8 cellular contexts compared by ENCODE assay signal in genomic region chr10:13347235-13348156, GRCh38. TPM values are rescaled to one million over a fixed set of nuclear protein-coding genes. Genes with fewer than 3 reads are reported as not detected.
DNase-seq lines count a peak whose midpoint lies in the region; ATAC-seq and TF ChIP-seq lines count a peak whose summit lies in the region.

No MANE protein-coding gene starts in this region.

- H3K36me3 ChIP-seq in PC-9 (ENCODE audit: low read depth) = no peaks in the 10 kb centered on the region
- H3K36me3 ChIP-seq in naive thymus-derived CD4-positive, alpha-beta T cell (ENCODE audit: control insufficient read depth in 2 of 3, insufficient read depth in 3 of 3, low read length in 3 of 3) = peaks cover 0 to 8% (median 0%) of the 10 kb centered on the region in 3 experiments

- CTCF ChIA-PET in CD4-positive, alpha-beta T cell (lab: Charles Lee) = no interaction called here
- CTCF ChIA-PET in PC-9 (lab: Charles Lee) = no interaction called here
- CTCF ChIA-PET in naive thymus-derived CD4-positive, alpha-beta T cell (lab: Charles Lee) = no interaction called here

- H3K36me3 Mint-ChIP-seq in CD4-positive, alpha-beta T cell (ENCODE audit: low read depth) = peaks cover 40% of the 10 kb centered on the region
- H3K36me3 Mint-ChIP-seq in activated T-helper 1 cell treated with anti-CD3 and anti-CD28 coated beads, Interleukin-12 subunit alpha, Interleukin-12 subunit beta, Interleukin-2, Interleukin-4 antibody, amounts not matched to agents 30 ng/mL and 10 ng/mL and 1 ng/mL, durations not matched to agents 14 hours and 24 hours and 36 hours (ENCODE audit: low read depth) = peaks cover 6% of the 10 kb centered on the region
- H3K36me3 Mint-ChIP-seq in naive thymus-derived CD4-positive, alpha-beta T cell = peaks cover 0 to 12% (median 6%) of the 10 kb centered on the region in 5 donors
- peaks cover 9% of the 10 kb centered on the region for H3K36me3 Mint-ChIP-seq in stimulated activated memory B cell treated with anti-CD40 and anti-IgM and Interleukin-4, amounts not matched to agents 10 μg/mL and 1 μg/mL and 100 μg/mL, for 72 hours

- peak overlapping the region; percentile 75 for H3K4me3 ChIP-seq in PC-9
- H3K4me3 ChIP-seq in naive thymus-derived CD4-positive, alpha-beta T cell (ENCODE audit: low read length) = peak overlapping the region; percentile 57

- intact Hi-C loops in CD4-positive, alpha-beta T cell (cut with DNase I, micrococcal nuclease) = loop anchor here (2.0 to 10.0 kb wide), 5 partner anchors 45 to 1817 kb away; partner anchors contain the start of genes CDC123 (in 1 of the 2), NMT2 (in 1 of the 2), NUDT5 (in 1 of the 2) and PHYH (in 1 of the 2)
- intact Hi-C loops in PC-9 (cut with micrococcal nuclease; ENCODE audit: unreplicated experiment) = no loop called here
- intact Hi-C loops in activated T-helper 1 cell treated with anti-CD3 and anti-CD28 coated beads, Interleukin-12 subunit alpha, Interleukin-12 subunit beta, Interleukin-2, Interleukin-4 antibody, amounts not matched to agents 30 ng/mL and 10 ng/mL and 1 ng/mL, durations not matched to agents 14 hours and 24 hours and 36 hours (cut with micrococcal nuclease) = loop anchor here (1.0 to 10.0 kb wide), 9 partner anchors 25 to 1607 kb away; partner anchors contain the start of genes DCLRE1C, MCM10, MEIG1 and PRPF18
- intact Hi-C loops in naive thymus-derived CD4-positive, alpha-beta T cell (cut with micrococcal nuclease) = loop anchor here (1.0 to 5.0 kb wide), 12 partner anchors 45 to 1612 kb away; partner anchors contain the start of genes CAMK1D (in 1 of the 2), DCLRE1C (in 1 of the 2), MCM10 (in 1 of the 2) and MEIG1 (in 1 of the 2)

- no peaks in the 10 kb centered on the region for H3K27me3 Mint-ChIP-seq in CD4-positive, alpha-beta T cell
- H3K27me3 Mint-ChIP-seq in activated T-helper 1 cell treated with anti-CD3 and anti-CD28 coated beads, Interleukin-12 subunit alpha, Interleukin-12 subunit beta, Interleukin-2, Interleukin-4 antibody, amounts not matched to agents 30 ng/mL and 10 ng/mL and 1 ng/mL, durations not matched to agents 14 hours and 24 hours and 36 hours (ENCODE audit: insufficient read depth) = peaks cover 2% of the 10 kb centered on the region
- H3K27me3 Mint-ChIP-seq in naive thymus-derived CD4-positive, alpha-beta T cell = peaks cover 0 to 5% (median 0%) of the 10 kb centered on the region in 5 donors
- H3K27me3 Mint-ChIP-seq in stimulated activated memory B cell treated with anti-CD40 and anti-IgM and Interleukin-4, amounts not matched to agents 10 μg/mL and 1 μg/mL and 100 μg/mL, for 72 hours = peaks cover 30% of the 10 kb centered on the region

- H3K4me2 ChIP-seq in PC-9 = peak overlapping the region; percentile 90

- DNase-seq in CD4-positive, alpha-beta T cell = peak; percentile 57 to 80 (median 72)
- DNase-seq in PC-9 (peak in 1 of 2 experiments; percentile 65), fibroblast of gingiva (ENCODE audit: low read depth) (peak; percentile 82)
- DNase-seq in activated T-helper 1 cell treated with anti-CD3 and anti-CD28 coated beads, Interleukin-12 subunit alpha, Interleukin-12 subunit beta, Interleukin-2, Interleukin-4 antibody, amounts not matched to agents 30 ng/mL and 10 ng/mL and 1 ng/mL, durations not matched to agents 14 hours and 24 hours and 36 hours (ENCODE audit: low spot score) = peak; percentile 65
- DNase-seq in naive thymus-derived CD4-positive, alpha-beta T cell = peak; percentile 67 to 82 (median 80)

- POLR2A ChIA-PET in CD4-positive, alpha-beta T cell (lab: Charles Lee) = interaction anchor here (1.0 kb wide), 2 partner anchors 46 to 48 kb away, joined by 4 to 10 read pairs; partner anchors contain the start of gene PHYH
- POLR2A ChIA-PET in PC-9 (lab: Charles Lee; ENCODE audit: unreplicated experiment) = no interaction called here
- POLR2A ChIA-PET in naive thymus-derived CD4-positive, alpha-beta T cell (lab: Charles Lee) = interaction anchor here (0.6 to 1.0 kb wide), 3 partner anchors 45 to 1279 kb away, joined by 3 to 6 read pairs (median 4); partner anchors contain the start of genes DHTKD1 and PHYH

- TF ChIP-seq CTCF in CD4-positive, alpha-beta T cell (IDR thresholded peaks at IDR 0.05) = no peak
- TF ChIP-seq CTCF in PC-9 (conservative IDR thresholded peaks at IDR 0.05) = no peak

- peak overlapping the region; percentile 91 for H3K4me3 Mint-ChIP-seq in CD4-positive, alpha-beta T cell
- H3K4me3 Mint-ChIP-seq in activated T-helper 1 cell treated with anti-CD3 and anti-CD28 coated beads, Interleukin-12 subunit alpha, Interleukin-12 subunit beta, Interleukin-2, Interleukin-4 antibody, amounts not matched to agents 30 ng/mL and 10 ng/mL and 1 ng/mL, durations not matched to agents 14 hours and 24 hours and 36 hours = peak overlapping the region; percentile 88
- peak overlapping the region; percentile 85 to 99 (median 88) for H3K4me3 Mint-ChIP-seq in naive thymus-derived CD4-positive, alpha-beta T cell
- peak overlapping the region; percentile 76 for H3K4me3 Mint-ChIP-seq in stimulated activated memory B cell treated with anti-CD40 and anti-IgM and Interleukin-4, amounts not matched to agents 10 μg/mL and 1 μg/mL and 100 μg/mL, for 72 hours

- no peaks in the 10 kb centered on the region for H3K9me3 Mint-ChIP-seq in CD4-positive, alpha-beta T cell
- no peaks in the 10 kb centered on the region for H3K9me3 Mint-ChIP-seq in activated T-helper 1 cell treated with anti-CD3 and anti-CD28 coated beads, Interleukin-12 subunit alpha, Interleukin-12 subunit beta, Interleukin-2, Interleukin-4 antibody, amounts not matched to agents 30 ng/mL and 10 ng/mL and 1 ng/mL, durations not matched to agents 14 hours and 24 hours and 36 hours
- H3K9me3 Mint-ChIP-seq in naive thymus-derived CD4-positive, alpha-beta T cell = peaks cover 0 to 2% (median 0%) of the 10 kb centered on the region in 11 donors
- no peaks in the 10 kb centered on the region for H3K9me3 Mint-ChIP-seq in stimulated activated memory B cell treated with anti-CD40 and anti-IgM and Interleukin-4, amounts not matched to agents 10 μg/mL and 1 μg/mL and 100 μg/mL, for 72 hours

- H3K4me1 ChIP-seq in PC-9 (replicated peaks; ENCODE audit: insufficient read depth) = 0 out of 2 replicates have a peak, but pooled peaks cover 15% of the 10 kb centered on the region
- H3K4me1 ChIP-seq in naive thymus-derived CD4-positive, alpha-beta T cell (ENCODE audit: control insufficient read depth in 2 of 2, insufficient read depth in 2 of 2, low read length in 2 of 2) = peaks cover 18 to 36% of the 10 kb centered on the region in 2 donors

- BruUV-seq in PC-9 (replicated peaks; lab: Mats Ljungman, UMichigan) = no TSS peak

- H2AFZ ChIP-seq in PC-9 = peak overlapping the region; percentile 73

- peaks cover 38% of the 10 kb centered on the region for H3K79me2 ChIP-seq in PC-9 (ENCODE audit: low read depth)

- no peaks in the 10 kb centered on the region for H4K20me1 ChIP-seq in PC-9 (ENCODE audit: insufficient read depth)

- H3K4me1 Mint-ChIP-seq in CD4-positive, alpha-beta T cell (ENCODE audit: low read depth) = peaks cover 78% of the 10 kb centered on the region
- H3K4me1 Mint-ChIP-seq in activated T-helper 1 cell treated with anti-CD3 and anti-CD28 coated beads, Interleukin-12 subunit alpha, Interleukin-12 subunit beta, Interleukin-2, Interleukin-4 antibody, amounts not matched to agents 30 ng/mL and 10 ng/mL and 1 ng/mL, durations not matched to agents 14 hours and 24 hours and 36 hours (ENCODE audit: low read depth) = peaks cover 43% of the 10 kb centered on the region
- H3K4me1 Mint-ChIP-seq in naive thymus-derived CD4-positive, alpha-beta T cell = peaks cover 23 to 69% (median 65%) of the 10 kb centered on the region in 7 donors
- H3K4me1 Mint-ChIP-seq in stimulated activated memory B cell treated with anti-CD40 and anti-IgM and Interleukin-4, amounts not matched to agents 10 μg/mL and 1 μg/mL and 100 μg/mL, for 72 hours = peaks cover 46% of the 10 kb centered on the region

- peaks cover 9% of the 10 kb centered on the region; the same call in 1 of the 2 replicates for H3F3A ChIP-seq in PC-9 (ENCODE audit: insufficient read depth, low read depth)

- H3K9me3 ChIP-seq in CD4-positive, alpha-beta T cell (ENCODE audit: control insufficient read depth, low read length) = no peaks in the 10 kb centered on the region
- no peaks in the 10 kb centered on the region for H3K9me3 ChIP-seq in PC-9 (ENCODE audit: insufficient read depth, low read depth)
- no peaks in the 10 kb centered on the region for H3K9me3 ChIP-seq in naive thymus-derived CD4-positive, alpha-beta T cell (ENCODE audit: control insufficient read depth in 2 of 3, low read length in 3 of 3)

- peak overlapping the region; percentile 93 for H3K27ac Mint-ChIP-seq in CD4-positive, alpha-beta T cell
- H3K27ac Mint-ChIP-seq in activated T-helper 1 cell treated with anti-CD3 and anti-CD28 coated beads, Interleukin-12 subunit alpha, Interleukin-12 subunit beta, Interleukin-2, Interleukin-4 antibody, amounts not matched to agents 30 ng/mL and 10 ng/mL and 1 ng/mL, durations not matched to agents 14 hours and 24 hours and 36 hours = peak overlapping the region; percentile 89
- H3K27ac Mint-ChIP-seq in naive thymus-derived CD4-positive, alpha-beta T cell = peak overlapping the region in 8 of 9 donors; percentile 88 to 98 (median 91)
- H3K27ac Mint-ChIP-seq in stimulated activated memory B cell treated with anti-CD40 and anti-IgM and Interleukin-4, amounts not matched to agents 10 μg/mL and 1 μg/mL and 100 μg/mL, for 72 hours = peak overlapping the region; percentile 78

- peak overlapping the region; percentile 61 for H3K27ac ChIP-seq in CD4-positive, alpha-beta T cell (ENCODE audit: low read depth, low read length)
- peak overlapping the region; percentile 46 for H3K27ac ChIP-seq in PC-9
- H3K27ac ChIP-seq in naive thymus-derived CD4-positive, alpha-beta T cell (ENCODE audit: low read depth, low read length) = peak overlapping the region; percentile 84

- no peaks in the 10 kb centered on the region for H3K27me3 ChIP-seq in CD4-positive, alpha-beta T cell (ENCODE audit: control insufficient read depth, insufficient read depth, low read length)
- H3K27me3 ChIP-seq in PC-9 (ENCODE audit: insufficient read depth, low read depth) = no peaks in the 10 kb centered on the region
- no peaks in the 10 kb centered on the region for H3K27me3 ChIP-seq in naive thymus-derived CD4-positive, alpha-beta T cell (ENCODE audit: control insufficient read depth in 2 of 2, insufficient read depth in 2 of 2, low read length in 2 of 2)

- ATAC-seq in CD4-positive, alpha-beta T cell (ENCODE audit: poor library complexity) = peak; percentile 55
- peak; percentile 40 for ATAC-seq in GM19438 (IDR thresholded peaks at IDR 0.05; ENCODE audit: low read depth, unreplicated experiment)
- ATAC-seq in HG03571 (IDR thresholded peaks at IDR 0.05; ENCODE audit: unreplicated experiment) = peak; percentile 48
- ATAC-seq in naive thymus-derived CD4-positive, alpha-beta T cell = peak; percentile 80
- ATAC-seq in stimulated activated memory B cell treated with anti-CD40 and anti-IgM and Interleukin-4, amounts not matched to agents 10 μg/mL and 1 μg/mL and 100 μg/mL, for 72 hours = peak; percentile 82

- H3K9me2 ChIP-seq in PC-9 (ENCODE audit: insufficient read depth) = no peaks in the 10 kb centered on the region

RNA-seq across cellular contexts. Expression of gene SEPHS1, which starts 0.6 kb away (rescaled TPM):
- total RNA-seq in CD4-positive, alpha-beta T cell = 10 to 100 TPM; 13.1 to 17.9 TPM
- 49.9 and 63.0 TPM in 2 replicates for total RNA-seq in PC-9 (2021)
- 54.4 and 56.7 TPM in 2 replicates for total RNA-seq in activated T-helper 1 cell treated with anti-CD3 and anti-CD28 coated beads, Interleukin-12 subunit alpha, Interleukin-12 subunit beta, Interleukin-2, Interleukin-4 antibody, amounts not matched to agents 30 ng/mL and 10 ng/mL and 1 ng/mL, durations not matched to agents 14 hours and 24 hours and 36 hours
- 10 to 100 TPM; 23.7 to 57.3 (median 36.5) TPM for total RNA-seq in naive thymus-derived CD4-positive, alpha-beta T cell
- polyA plus RNA-seq in naive thymus-derived CD4-positive, alpha-beta T cell = 10 to 100 TPM; 15.5 to 21.5 TPM

RNA-seq across cellular contexts. Expression of gene PHYH, which starts 47.6 kb away (rescaled TPM):
- 10 to 100 TPM in 1 of 2 experiments, 1 to 10 TPM in 1; 8.5 to 10.0 TPM for total RNA-seq in CD4-positive, alpha-beta T cell
- 15.3 and 16.5 TPM in 2 replicates for total RNA-seq in PC-9 (2021)
- total RNA-seq in activated T-helper 1 cell treated with anti-CD3 and anti-CD28 coated beads, Interleukin-12 subunit alpha, Interleukin-12 subunit beta, Interleukin-2, Interleukin-4 antibody, amounts not matched to agents 30 ng/mL and 10 ng/mL and 1 ng/mL, durations not matched to agents 14 hours and 24 hours and 36 hours = 9.7 and 11.1 TPM in 2 replicates
- total RNA-seq in naive thymus-derived CD4-positive, alpha-beta T cell = 10 to 100 TPM; 11.2 to 17.7 (median 13.2) TPM
- 10 to 100 TPM; 14.6 to 19.9 TPM for polyA plus RNA-seq in naive thymus-derived CD4-positive, alpha-beta T cell
